Comparison of ENCODE assay signal across 10 cellular contexts in the genomic region with DNA sequence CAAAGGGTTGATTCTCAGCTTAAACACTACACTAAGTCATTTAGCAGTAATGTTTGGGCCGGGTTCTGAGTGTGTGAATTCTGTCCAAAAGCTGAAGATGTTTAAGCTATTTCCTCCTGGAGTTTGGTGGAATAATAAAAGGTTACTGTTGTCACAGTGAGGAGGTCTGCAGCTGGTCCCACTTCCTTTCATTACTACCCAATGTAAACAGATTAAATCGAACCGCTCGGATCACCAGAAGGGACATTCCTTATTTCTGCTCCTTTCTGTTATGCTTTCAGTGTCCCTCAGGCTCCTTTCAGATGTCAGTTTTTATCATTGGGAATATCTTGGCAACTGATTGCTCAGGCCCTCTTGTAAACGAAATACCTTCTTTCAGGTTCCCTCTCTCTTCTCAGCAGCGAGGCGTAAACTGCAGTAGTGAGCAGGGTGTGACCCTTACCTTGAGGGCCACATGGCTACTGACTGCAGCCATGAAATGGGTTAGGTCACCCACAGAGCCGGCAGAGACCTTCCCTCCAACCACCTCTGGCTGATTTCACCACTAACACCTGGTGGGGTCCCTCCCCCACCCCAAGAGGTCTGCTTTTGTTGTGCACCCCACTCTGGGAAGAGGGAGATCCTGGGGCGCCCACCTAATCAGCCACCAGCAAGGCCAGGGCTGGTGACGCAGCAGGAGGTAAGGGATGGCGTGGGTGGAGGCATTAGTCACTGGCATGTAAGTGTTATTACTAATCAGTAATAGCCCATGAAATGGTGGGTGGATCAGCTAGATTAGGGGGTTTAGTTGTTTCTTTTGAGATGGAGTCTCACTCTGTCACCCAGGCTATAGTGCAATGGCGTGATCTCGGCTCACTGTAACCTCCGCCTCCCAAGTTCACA.
DNase-seq lines count a peak whose midpoint lies in the region; ATAC-seq and TF ChIP-seq lines count a peak whose summit lies in the region.
"Had no signal": no experiment of that assay in that cellular context is flagged by ENCODE, and none has a peak within 500 bp of the region (broad histone marks: within the 10 kb centered on the region; RNA-seq: fewer than 3 reads in every experiment).

No MANE protein-coding gene starts in this region.

- H3K4me1 ChIP-seq in lower lobe of right lung, result peaks cover 30% of the 10 kb centered on the region
- peaks cover 12% of the 10 kb centered on the region for H3K4me1 ChIP-seq in upper lobe of right lung
- no peaks in the 10 kb centered on the region for H3K4me1 ChIP-seq in prostate gland (replicated peaks)

- H3K27ac ChIP-seq in lower lobe of right lung, result no peak overlapping the region
- no peak overlapping the region for H3K27ac ChIP-seq in upper lobe of right lung
- H3K27ac ChIP-seq in prostate gland, result no peak overlapping the region

- peak; percentile 7 for DNase-seq in activated naive CD4-positive, alpha-beta T cell treated with anti-CD3 and anti-CD28 coated beads for 36 hours
- DNase-seq in activated naive CD4-positive, alpha-beta T cell (lab: John Stamatoyannopoulos, UW), result no peak
- peak; percentile 35 for DNase-seq in activated naive CD8-positive, alpha-beta T cell treated with anti-CD3 and anti-CD28 coated beads for 36 hours
- DNase-seq in lower lobe of right lung (no peak), upper lobe of right lung (no peak), LoVo (ENCODE audit: low spot score) (no peak), prostate gland (ENCODE audit: low spot score) (no peak)
- DNase-seq: CD8-positive, alpha-beta memory T cell; stimulated activated naive B cell treated with anti-CD40 and anti-IgM and Interleukin-4, amounts not matched to agents 10 μg/mL and 1 μg/mL and 100 μg/mL, for 72 hours had no signal

- no peak for TF ChIP-seq POLR2A in prostate gland (IDR thresholded peaks at IDR 0.05)

- no peaks in the 10 kb centered on the region for H3K9me3 Mint-ChIP-seq in activated naive CD4-positive, alpha-beta T cell treated with anti-CD3 and anti-CD28 coated beads for 36 hours
- H3K9me3 Mint-ChIP-seq in activated naive CD8-positive, alpha-beta T cell treated with anti-CD3 and anti-CD28 coated beads for 36 hours, result no peaks in the 10 kb centered on the region
- H3K9me3 Mint-ChIP-seq: CD8-positive, alpha-beta memory T cell; stimulated activated naive B cell treated with anti-CD40 and anti-IgM and Interleukin-4, amounts not matched to agents 10 μg/mL and 1 μg/mL and 100 μg/mL, for 72 hours had no signal

- no peaks in the 10 kb centered on the region for H3K27me3 Mint-ChIP-seq in activated naive CD4-positive, alpha-beta T cell treated with anti-CD3 and anti-CD28 coated beads for 36 hours (ENCODE audit: low read depth)
- H3K27me3 Mint-ChIP-seq in activated naive CD8-positive, alpha-beta T cell treated with anti-CD3 and anti-CD28 coated beads for 36 hours, result no peaks in the 10 kb centered on the region
- H3K27me3 Mint-ChIP-seq: CD8-positive, alpha-beta memory T cell; stimulated activated naive B cell treated with anti-CD40 and anti-IgM and Interleukin-4, amounts not matched to agents 10 μg/mL and 1 μg/mL and 100 μg/mL, for 72 hours had no signal

- no peaks in the 10 kb centered on the region for H3K27me3 ChIP-seq in lower lobe of right lung (ENCODE audit: low read depth)
- H3K27me3 ChIP-seq in upper lobe of right lung, result no peaks in the 10 kb centered on the region
- H3K27me3 ChIP-seq in prostate gland (replicated peaks; ENCODE audit: insufficient read depth), result no peaks in the 10 kb centered on the region

- intact Hi-C loops in activated naive CD4-positive, alpha-beta T cell treated with anti-CD3 and anti-CD28 coated beads for 36 hours (cut with micrococcal nuclease), result no loop called here
- intact Hi-C loops in lower lobe of right lung (cut with DNase I) (no loop called here), upper lobe of right lung (cut with DNase I) (no loop called here), prostate gland (cut with DNase I) (no loop called here)

- 49% methylated on average over 14 of the region's 14 CpGs for WGBS in prostate gland

- H3K36me3 Mint-ChIP-seq in activated naive CD4-positive, alpha-beta T cell treated with anti-CD3 and anti-CD28 coated beads for 36 hours (ENCODE audit: low read depth), result peaks cover 19% of the 10 kb centered on the region
- peaks cover 20% of the 10 kb centered on the region for H3K36me3 Mint-ChIP-seq in activated naive CD8-positive, alpha-beta T cell treated with anti-CD3 and anti-CD28 coated beads for 36 hours

- ATAC-seq in lower lobe of right lung (peak; percentile 23 to 41), upper lobe of right lung (peak; percentile 44), GM18873 (IDR thresholded peaks at IDR 0.05; ENCODE audit: low FRiP score, unreplicated experiment) (no peak)

- H3K9me3 ChIP-seq in lower lobe of right lung, result no peaks in the 10 kb centered on the region
- H3K9me3 ChIP-seq in upper lobe of right lung, result no peaks in the 10 kb centered on the region
- no peaks in the 10 kb centered on the region for H3K9me3 ChIP-seq in prostate gland

- H3K4me1 Mint-ChIP-seq in activated naive CD4-positive, alpha-beta T cell treated with anti-CD3 and anti-CD28 coated beads for 36 hours (ENCODE audit: low read depth), result no peaks in the 10 kb centered on the region
- H3K4me1 Mint-ChIP-seq in activated naive CD8-positive, alpha-beta T cell treated with anti-CD3 and anti-CD28 coated beads for 36 hours, result no peaks in the 10 kb centered on the region
- H3K4me1 Mint-ChIP-seq: CD8-positive, alpha-beta memory T cell; stimulated activated naive B cell treated with anti-CD40 and anti-IgM and Interleukin-4, amounts not matched to agents 10 μg/mL and 1 μg/mL and 100 μg/mL, for 72 hours had no signal

- H3K36me3 ChIP-seq in lower lobe of right lung (peaks cover 31% of the 10 kb centered on the region), upper lobe of right lung (peaks cover 20% of the 10 kb centered on the region), prostate gland (no peaks in the 10 kb centered on the region)

- CTCF ChIA-PET in activated naive CD4-positive, alpha-beta T cell treated with anti-CD3 and anti-CD28 coated beads for 36 hours (lab: Charles Lee), result interaction anchor here (0.9 to 1.0 kb wide), 2 partner anchors 74 to 184 kb away, joined by 3 to 7 read pairs; no protein-coding TSS in a partner anchor

- H3K4me3 Mint-ChIP-seq in activated naive CD4-positive, alpha-beta T cell treated with anti-CD3 and anti-CD28 coated beads for 36 hours, result no peak overlapping the region
- H3K4me3 Mint-ChIP-seq in activated naive CD8-positive, alpha-beta T cell treated with anti-CD3 and anti-CD28 coated beads for 36 hours, result no peak overlapping the region
- H3K4me3 Mint-ChIP-seq: CD8-positive, alpha-beta memory T cell; stimulated activated naive B cell treated with anti-CD40 and anti-IgM and Interleukin-4, amounts not matched to agents 10 μg/mL and 1 μg/mL and 100 μg/mL, for 72 hours had no signal

- H3K4me3 ChIP-seq in lower lobe of right lung, result no peak overlapping the region
- no peak overlapping the region for H3K4me3 ChIP-seq in upper lobe of right lung
- no peak overlapping the region for H3K4me3 ChIP-seq in prostate gland

- no peak overlapping the region for H3K27ac Mint-ChIP-seq in activated naive CD4-positive, alpha-beta T cell treated with anti-CD3 and anti-CD28 coated beads for 36 hours
- no peak overlapping the region for H3K27ac Mint-ChIP-seq in activated naive CD8-positive, alpha-beta T cell treated with anti-CD3 and anti-CD28 coated beads for 36 hours
- H3K27ac Mint-ChIP-seq: stimulated activated naive B cell treated with anti-CD40 and anti-IgM and Interleukin-4, amounts not matched to agents 10 μg/mL and 1 μg/mL and 100 μg/mL, for 72 hours had no signal

- TF ChIP-seq CTCF in lower lobe of right lung (IDR thresholded peaks at IDR 0.05), result no peak
- no peak for TF ChIP-seq CTCF in upper lobe of right lung (IDR thresholded peaks at IDR 0.05)
- no peak for TF ChIP-seq CTCF in prostate gland (IDR thresholded peaks at IDR 0.05)

Comparison
In these comparisons a context has a peak if more than half of its experiments do, and no peak if none do; other contexts are left out.
1. DNase-seq: peak in activated naive CD4-positive, alpha-beta T cell treated with anti-CD3 and anti-CD28 coated beads for 36 hours (single experiment) and activated naive CD8-positive, alpha-beta T cell treated with anti-CD3 and anti-CD28 coated beads for 36 hours (single experiment); none in activated naive CD4-positive, alpha-beta T cell (0 of 4), lower lobe of right lung (single experiment), upper lobe of right lung (single experiment), LoVo (single experiment) and prostate gland (single experiment).